8 cellular contexts compared by ENCODE assay signal in the genomic region with DNA sequence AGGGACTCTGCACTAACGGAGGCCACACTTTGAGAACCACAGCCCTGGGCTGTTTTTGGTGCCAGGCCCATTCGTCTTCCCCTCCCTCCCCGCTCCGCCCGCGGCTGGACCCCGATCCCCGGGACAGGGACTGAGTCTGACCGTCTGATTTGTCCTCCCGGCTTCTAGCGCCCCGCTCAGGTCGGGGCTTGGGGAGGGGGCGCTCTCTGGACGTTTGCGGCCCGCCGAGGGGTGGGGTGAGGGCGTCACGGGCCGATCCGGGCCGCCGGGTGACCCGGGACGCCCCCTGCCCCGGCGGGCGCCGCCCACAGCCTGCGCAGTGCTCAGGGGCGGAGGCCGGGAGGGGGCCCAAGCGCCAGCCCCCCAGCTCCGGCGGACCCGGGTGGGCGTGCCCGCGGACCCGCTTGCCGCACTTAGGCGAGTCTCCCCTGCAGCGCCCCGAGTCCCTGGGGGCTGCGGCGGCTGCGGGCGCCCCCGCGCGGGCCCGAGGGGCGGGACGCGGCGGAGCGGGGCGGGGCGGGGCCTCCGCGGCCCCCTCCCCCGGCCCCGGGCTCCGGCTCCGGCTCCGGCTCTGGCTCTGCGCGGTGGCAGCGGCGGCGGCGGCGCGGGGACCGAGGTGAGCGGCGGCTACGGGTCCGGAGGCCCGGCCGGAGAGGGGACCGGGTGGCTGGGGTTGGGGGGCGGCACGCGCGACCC. TPM values are rescaled to one million over a fixed set of nuclear protein-coding genes. Genes with fewer than 3 reads are reported as not detected.
DNase-seq lines count a peak whose midpoint lies in the region; ATAC-seq and TF ChIP-seq lines count a peak whose summit lies in the region.

No MANE protein-coding gene starts in this region.

- peaks cover 0 to 28% (median 0%) of the 10 kb centered on the region in 11 experiments; a peak in 4 of 22 replicates for H3K36me3 ChIP-seq in BLaER1 treated with 17β-estradiol and CSF1 and Interleukin-3, amounts not matched to agents 10 nM and 100 nM
- H3K36me3 ChIP-seq in mammary epithelial cell (ENCODE audit: insufficient read depth, low read length) = no peaks in the 10 kb centered on the region
- H3K36me3 ChIP-seq in testis (ENCODE audit: low read depth, missing control alignments) = no peaks in the 10 kb centered on the region

- H3K4me1 Mint-ChIP-seq in memory B cell = peaks cover 14% of the 10 kb centered on the region

- peak; percentile 69 for ATAC-seq in memory B cell (ENCODE audit: low read depth)
- ATAC-seq in foreskin keratinocyte = no peak

- H3K27ac ChIP-seq in BLaER1 treated with 17β-estradiol and CSF1 and Interleukin-3, amounts not matched to agents 10 nM and 100 nM = peak overlapping the region in 8 of 11 experiments; percentile 45 to 91 (median 64); a peak in 17 of 22 replicates
- H3K27ac ChIP-seq in mammary epithelial cell (ENCODE audit: insufficient read depth, low read depth, low read length) = no peak overlapping the region
- peak overlapping the region; percentile 45 to 82 for H3K27ac ChIP-seq in testis
- H3K27ac ChIP-seq in foreskin keratinocyte = no peak overlapping the region

- peak overlapping the region; percentile 76 for H3K4me3 Mint-ChIP-seq in memory B cell

- H3K4me1 ChIP-seq in BLaER1 treated with 17β-estradiol and CSF1 and Interleukin-3, amounts not matched to agents 10 nM and 100 nM = peaks cover 61 to 90% (median 75%) of the 10 kb centered on the region in 10 experiments
- H3K4me1 ChIP-seq in mammary epithelial cell (ENCODE audit: insufficient read depth, low read length) = no peaks in the 10 kb centered on the region
- peaks cover 7% of the 10 kb centered on the region for H3K4me1 ChIP-seq in testis
- no peaks in the 10 kb centered on the region for H3K4me1 ChIP-seq in foreskin keratinocyte

- WGBS in mammary epithelial cell (ENCODE audit: low coverage, missing lambda C conversion rate) = 14% methylated on average over 18 of the region's 87 CpGs
- 0 to 2% methylated on average over 2 to 23 of the region's 87 CpGs for WGBS in testis, 2 donors

- peak overlapping the region; percentile 59 to 95 (median 76) for H3K9ac ChIP-seq in BLaER1 treated with 17β-estradiol and CSF1 and Interleukin-3, amounts not matched to agents 10 nM and 100 nM
- H3K9ac ChIP-seq in mammary epithelial cell (ENCODE audit: insufficient read depth, low read length) = no peak overlapping the region

- TF ChIP-seq CTCF in mammary epithelial cell (conservative IDR thresholded peaks at IDR 0.05 in 1 of 2, IDR thresholded peaks at IDR 0.05 in 1 of 2; ENCODE audit: extremely low read depth in 1 of 2, insufficient read depth in 1 of 2, low read depth in 1 of 2, low read length in 2 of 2) (no peak), testis (IDR thresholded peaks at IDR 0.05) (no peak), foreskin keratinocyte (conservative IDR thresholded peaks at IDR 0.05) (no peak)

- no peaks in the 10 kb centered on the region for H3K9me3 Mint-ChIP-seq in memory B cell

- dilution Hi-C loops in mammary epithelial cell (cut with HindIII; ENCODE audit: low sequenced_read_pairs) = no loop called here

- in situ Hi-C loops in mammary epithelial cell (cut with MboI; ENCODE audit: low sequenced_read_pairs in 2 of 2) = no loop called here

- no peaks in the 10 kb centered on the region for H3K36me3 Mint-ChIP-seq in memory B cell

- peak overlapping the region; percentile 58 to 90 (median 70) for H3K4me3 ChIP-seq in BLaER1 treated with 17β-estradiol and CSF1 and Interleukin-3, amounts not matched to agents 10 nM and 100 nM
- H3K4me3 ChIP-seq in mammary epithelial cell (replicated peaks in 1 of 3; ENCODE audit: insufficient read depth in 1 of 3, low read depth in 2 of 3, low read length in 3 of 3) (peak overlapping the region in 2 of 3 experiments; percentile 10 to 16), testis (peak overlapping the region; percentile 60 to 61)

- DNase-seq in T follicular helper cell (ENCODE audit: low read depth) (peak; percentile 35), mammary epithelial cell (no peak), memory B cell (ENCODE audit: low spot score in 2 of 2) (no peak), testis (no peak), ureter (ENCODE audit: low spot score) (no peak), foreskin keratinocyte (no peak), medulla oblongata (ENCODE audit: extremely low spot score) (no peak)

- H3K4me2 ChIP-seq in BLaER1 treated with 17β-estradiol and CSF1 and Interleukin-3, amounts not matched to agents 10 nM and 100 nM = peak overlapping the region; percentile 93 to 99 (median 98)
- H3K4me2 ChIP-seq in mammary epithelial cell (ENCODE audit: insufficient read depth, low read depth, low read length) = peak overlapping the region; percentile 56

- peaks cover 10% of the 10 kb centered on the region for H3K27me3 Mint-ChIP-seq in memory B cell

- no peak overlapping the region for H2AFZ ChIP-seq in mammary epithelial cell (ENCODE audit: low read depth, low read length)

- no peaks in the 10 kb centered on the region for H3K9me3 ChIP-seq in BLaER1 treated with 17β-estradiol and CSF1 and Interleukin-3, amounts not matched to agents 10 nM and 100 nM (replicated peaks in 1 of 11)
- H3K9me3 ChIP-seq in mammary epithelial cell (replicated peaks; ENCODE audit: insufficient read depth, low read length) (no peaks in the 10 kb centered on the region), testis (no peaks in the 10 kb centered on the region)

- intact Hi-C loops in mammary epithelial cell (cut with micrococcal nuclease) = no loop called here
- intact Hi-C loops in testis (cut with DNase I; ENCODE audit: low total_unique reads) = no loop called here

- peaks cover 0 to 41% (median 0%) of the 10 kb centered on the region in 11 experiments; a peak in 10 of 22 replicates for H4K20me1 ChIP-seq in BLaER1 treated with 17β-estradiol and CSF1 and Interleukin-3, amounts not matched to agents 10 nM and 100 nM
- H4K20me1 ChIP-seq in mammary epithelial cell (ENCODE audit: insufficient read depth, low read length) = no peaks in the 10 kb centered on the region

- H3K79me2 ChIP-seq in mammary epithelial cell (ENCODE audit: insufficient read depth, low read length) = no peaks in the 10 kb centered on the region

- no peak overlapping the region for H3K27ac Mint-ChIP-seq in memory B cell

- peaks cover 0 to 21% (median 6%) of the 10 kb centered on the region in 11 experiments; a peak in 7 of 22 replicates for H3K27me3 ChIP-seq in BLaER1 treated with 17β-estradiol and CSF1 and Interleukin-3, amounts not matched to agents 10 nM and 100 nM
- peaks cover 13% of the 10 kb centered on the region for H3K27me3 ChIP-seq in mammary epithelial cell (ENCODE audit: insufficient read depth, low read length)
- no peaks in the 10 kb centered on the region for H3K27me3 ChIP-seq in testis
- H3K27me3 ChIP-seq in foreskin keratinocyte = peaks cover 69% of the 10 kb centered on the region

- CTCF ChIA-PET in mammary epithelial cell (lab: Charles Lee; ENCODE audit: low non-redundant PET) = no interaction called here

- no peak for TF ChIP-seq POLR2A in testis (IDR thresholded peaks at IDR 0.05)

- BruUV-seq in mammary epithelial cell (replicated peaks; lab: Mats Ljungman, UMichigan) = no TSS peak

RNA-seq across cellular contexts. Expression of gene PRR5, which starts 33.7 kb away (rescaled TPM):
- total RNA-seq in mammary epithelial cell (10 to 100 TPM; 13.0 to 19.9 TPM), testis (10 to 100 TPM; 38.4 to 50.4 TPM), ureter (27.6 TPM), foreskin keratinocyte (12.2 and 13.8 TPM in 2 replicates)
- polyA plus RNA-seq in mammary epithelial cell (12.9 TPM), testis (ENCODE audit: insufficient read depth, low read depth, low replicate concordance) (20.2 TPM), foreskin keratinocyte (18.4 and 18.5 TPM in 2 replicates)
- polyA minus RNA-seq in mammary epithelial cell = 9.1 TPM

Comparison
In these comparisons a context has a peak if more than half of its experiments do, and no peak if none do; other contexts are left out.
1. H3K27ac ChIP-seq: peak in BLaER1 treated with 17β-estradiol and CSF1 and Interleukin-3, amounts not matched to agents 10 nM and 100 nM (8 of 11) and testis (2 of 2); none in mammary epithelial cell (single experiment) and foreskin keratinocyte (single experiment).
2. H3K4me3 ChIP-seq: peak in every context shown above with its lines; median percentile 70 in BLaER1 treated with 17β-estradiol and CSF1 and Interleukin-3, amounts not matched to agents 10 nM and 100 nM; 60 in testis; 13 in mammary epithelial cell.